In genomic region chr3:196778755-196779154, GRCh38 we compare ENCODE assay signal across 13 cellular contexts. TPM values are rescaled to one million over a fixed set of nuclear protein-coding genes. Genes with fewer than 3 reads are reported as not detected.
DNase-seq lines count a peak whose midpoint lies in the region; ATAC-seq and TF ChIP-seq lines count a peak whose summit lies in the region.
"Had no signal": no experiment of that assay in that cellular context is flagged by ENCODE, and none has a peak within 500 bp of the region (broad histone marks: within the 10 kb centered on the region; RNA-seq: fewer than 3 reads in every experiment).

No MANE protein-coding gene starts in this region.

- peaks cover 3% of the 10 kb centered on the region for H3K4me1 ChIP-seq in BE2C

- TF ChIP-seq CTCF in BE2C (IDR thresholded peaks at IDR 0.05; ENCODE audit: low read depth, low read length): no peak

- no peak overlapping the region for H3K4me3 Mint-ChIP-seq in activated naive CD8-positive, alpha-beta T cell
- H3K4me3 Mint-ChIP-seq in activated naive CD8-positive, alpha-beta T cell treated with anti-CD3 and anti-CD28 coated beads for 36 hours: no peak overlapping the region
- no peak overlapping the region for H3K4me3 Mint-ChIP-seq in immature natural killer cell
- no peak overlapping the region for H3K4me3 Mint-ChIP-seq in stimulated activated effector memory CD8-positive, alpha-beta T cell treated with anti-CD3 and anti-CD28 coated beads, Interleukin-12 subunit alpha, Interleukin-12 subunit beta, amount 100 ng/mL, for 72 hours
- no peak overlapping the region for H3K4me3 Mint-ChIP-seq in activated T-cell treated with anti-CD3 and anti-CD28 coated beads, Interleukin-2, amount 50 U/mL, for 4 hours

- no peak for DNase-seq in activated naive CD8-positive, alpha-beta T cell treated with anti-CD3 and anti-CD28 coated beads for 36 hours
- DNase-seq in astrocyte of the hippocampus (ENCODE audit: low read depth, low spot score) (peak; percentile 92), immature natural killer cell (no peak), BE2C (no peak), NCI-H128 (lab: John Stamatoyannopoulos, UW; ENCODE audit: unreplicated experiment) (no peak)
- DNase-seq in stimulated activated effector memory CD8-positive, alpha-beta T cell treated with anti-CD3 and anti-CD28 coated beads, Interleukin-12 subunit alpha, Interleukin-12 subunit beta, amount 100 ng/mL, for 72 hours (ENCODE audit: low spot score in 2 of 2): no peak
- DNase-seq in activated T-cell treated with anti-CD3 and anti-CD28 coated beads, Interleukin-2, amount 50 U/mL, for 4 hours: no peak
- DNase-seq: activated CD4-positive, CD25-positive, alpha-beta regulatory T cell; effector CD8-positive, alpha-beta T cell; NCI-H2171 treated with DMSO at 0.1 percent for 48 hours; small intestine had no signal

- peak overlapping the region; percentile 70 for H3K27ac Mint-ChIP-seq in activated naive CD8-positive, alpha-beta T cell
- no peak overlapping the region for H3K27ac Mint-ChIP-seq in activated naive CD8-positive, alpha-beta T cell treated with anti-CD3 and anti-CD28 coated beads for 36 hours
- peak overlapping the region in 5 of 6 donors; percentile 13 to 78 (median 62) for H3K27ac Mint-ChIP-seq in immature natural killer cell
- peak overlapping the region; percentile 48 for H3K27ac Mint-ChIP-seq in stimulated activated effector memory CD8-positive, alpha-beta T cell treated with anti-CD3 and anti-CD28 coated beads, Interleukin-12 subunit alpha, Interleukin-12 subunit beta, amount 100 ng/mL, for 72 hours

- H3K36me3 ChIP-seq in BE2C: peaks cover 20% of the 10 kb centered on the region

- no peaks in the 10 kb centered on the region for H3K27me3 Mint-ChIP-seq in activated naive CD8-positive, alpha-beta T cell
- no peaks in the 10 kb centered on the region for H3K27me3 Mint-ChIP-seq in activated naive CD8-positive, alpha-beta T cell treated with anti-CD3 and anti-CD28 coated beads for 36 hours
- peaks cover 0 to 1% (median 0%) of the 10 kb centered on the region in 3 donors for H3K27me3 Mint-ChIP-seq in immature natural killer cell (ENCODE audit: low read depth in 3 of 3)
- no peaks in the 10 kb centered on the region for H3K27me3 Mint-ChIP-seq in activated T-cell treated with anti-CD3 and anti-CD28 coated beads, Interleukin-2, amount 50 U/mL, for 4 hours (ENCODE audit: low read depth)

- H3K4me3 ChIP-seq in BE2C (ENCODE audit: low read depth, low read length): no peak overlapping the region

- no peak for ATAC-seq in stimulated activated effector memory CD8-positive, alpha-beta T cell treated with anti-CD3 and anti-CD28 coated beads, Interleukin-12 subunit alpha, Interleukin-12 subunit beta, amount 100 ng/mL, for 72 hours
- ATAC-seq in activated T-cell treated with anti-CD3 and anti-CD28 coated beads, Interleukin-2, amount 50 U/mL, for 4 hours: no peak
- ATAC-seq: HepG2 had no signal

- H3K36me3 Mint-ChIP-seq in activated naive CD8-positive, alpha-beta T cell: peaks cover 15% of the 10 kb centered on the region
- peaks cover 60% of the 10 kb centered on the region for H3K36me3 Mint-ChIP-seq in activated naive CD8-positive, alpha-beta T cell treated with anti-CD3 and anti-CD28 coated beads for 36 hours
- peaks cover 5 to 19% (median 12%) of the 10 kb centered on the region in 3 donors for H3K36me3 Mint-ChIP-seq in immature natural killer cell
- peaks cover 38% of the 10 kb centered on the region for H3K36me3 Mint-ChIP-seq in stimulated activated effector memory CD8-positive, alpha-beta T cell treated with anti-CD3 and anti-CD28 coated beads, Interleukin-12 subunit alpha, Interleukin-12 subunit beta, amount 100 ng/mL, for 72 hours
- peaks cover 36% of the 10 kb centered on the region for H3K36me3 Mint-ChIP-seq in activated T-cell treated with anti-CD3 and anti-CD28 coated beads, Interleukin-2, amount 50 U/mL, for 4 hours (ENCODE audit: insufficient read depth)

- H3K27me3 ChIP-seq in BE2C: no peaks in the 10 kb centered on the region

- no peaks in the 10 kb centered on the region for H3K9me3 ChIP-seq in BE2C

- H3K9me3 Mint-ChIP-seq in activated naive CD8-positive, alpha-beta T cell (ENCODE audit: low read depth): no peaks in the 10 kb centered on the region
- peaks cover 8% of the 10 kb centered on the region for H3K9me3 Mint-ChIP-seq in activated naive CD8-positive, alpha-beta T cell treated with anti-CD3 and anti-CD28 coated beads for 36 hours
- H3K9me3 Mint-ChIP-seq in immature natural killer cell: no peaks in the 10 kb centered on the region
- H3K9me3 Mint-ChIP-seq in stimulated activated effector memory CD8-positive, alpha-beta T cell treated with anti-CD3 and anti-CD28 coated beads, Interleukin-12 subunit alpha, Interleukin-12 subunit beta, amount 100 ng/mL, for 72 hours: no peaks in the 10 kb centered on the region
- H3K9me3 Mint-ChIP-seq in activated T-cell treated with anti-CD3 and anti-CD28 coated beads, Interleukin-2, amount 50 U/mL, for 4 hours: no peaks in the 10 kb centered on the region

- H3K4me1 Mint-ChIP-seq in activated naive CD8-positive, alpha-beta T cell (ENCODE audit: low read depth): peaks cover 61% of the 10 kb centered on the region
- peaks cover 42% of the 10 kb centered on the region for H3K4me1 Mint-ChIP-seq in activated naive CD8-positive, alpha-beta T cell treated with anti-CD3 and anti-CD28 coated beads for 36 hours
- peaks cover 62 to 83% of the 10 kb centered on the region in 2 donors for H3K4me1 Mint-ChIP-seq in immature natural killer cell
- H3K4me1 Mint-ChIP-seq in stimulated activated effector memory CD8-positive, alpha-beta T cell treated with anti-CD3 and anti-CD28 coated beads, Interleukin-12 subunit alpha, Interleukin-12 subunit beta, amount 100 ng/mL, for 72 hours: peaks cover 39% of the 10 kb centered on the region
- peaks cover 56% of the 10 kb centered on the region for H3K4me1 Mint-ChIP-seq in activated T-cell treated with anti-CD3 and anti-CD28 coated beads, Interleukin-2, amount 50 U/mL, for 4 hours (ENCODE audit: low read depth)

RNA-seq across cellular contexts. Expression of gene PAK2, which starts 39.1 kb away (rescaled TPM):
- total RNA-seq in activated naive CD8-positive, alpha-beta T cell treated with anti-CD3 and anti-CD28 coated beads for 36 hours: 10 to 100 TPM; 67.9 to 69.5 TPM
- polyA plus RNA-seq in immature natural killer cell: 10 to 100 TPM; 20.2 to 34.1 (median 21.7) TPM
- total RNA-seq in activated T-cell treated with anti-CD3 and anti-CD28 coated beads, Interleukin-2, amount 50 U/mL, for 4 hours: 10 to 100 TPM; 60.1 to 71.1 (median 65.8) TPM
- polyA plus RNA-seq in BE2C (2012; ENCODE audit: insufficient read depth, insufficient read length, low read depth): 43.8 TPM
